In genomic region chr3:46207549-46207948, GRCh38 we compare ENCODE assay signal across 14 cellular contexts. TPM values are rescaled to one million over a fixed set of nuclear protein-coding genes. Genes with fewer than 3 reads are reported as not detected.
DNase-seq lines count a peak whose midpoint lies in the region; ATAC-seq and TF ChIP-seq lines count a peak whose summit lies in the region.
"Not testable (repeated sequence)": the region's sequence is repeated elsewhere in the genome, so short reads cannot be mapped to it uniquely, and the experiment has no call there.
"Had no signal": no experiment of that assay in that cellular context is flagged by ENCODE, and none has a peak within 500 bp of the region (broad histone marks: within the 10 kb centered on the region; RNA-seq: fewer than 3 reads in every experiment).

No MANE protein-coding gene starts in this region.

- H3K9me3 Mint-ChIP-seq in CD14-positive monocyte; activated CD4-positive, alpha-beta memory T cell treated with anti-CD3 and anti-CD28 coated beads, Interleukin-2, amount 10 ng/mL, durations not matched to agents 7 days and 5 days; effector memory CD8-positive, alpha-beta T cell; neural progenitor cell: not testable (repeated sequence)

- H3K36me3 ChIP-seq in MM.1S (replicated peaks; ENCODE audit: insufficient read depth, low read length), result peaks cover 18% of the 10 kb centered on the region
- H3K36me3 ChIP-seq in adrenal gland (replicated peaks in 1 of 2); neural progenitor cell; subcutaneous abdominal adipose tissue (ENCODE audit: control insufficient read depth in 5 of 5, insufficient read depth in 5 of 5, low read length in 5 of 5): not testable (repeated sequence)

- H3K27ac Mint-ChIP-seq in CD14-positive monocyte, result peak overlapping the region; percentile 96 to 100 (median 99)
- H3K27ac Mint-ChIP-seq in activated CD4-positive, alpha-beta memory T cell treated with anti-CD3 and anti-CD28 coated beads, Interleukin-2, amount 10 ng/mL, durations not matched to agents 7 days and 5 days, result peak overlapping the region; percentile 75
- H3K27ac Mint-ChIP-seq in effector memory CD8-positive, alpha-beta T cell, result peak overlapping the region; percentile 84 to 92
- H3K27ac Mint-ChIP-seq in neural progenitor cell, result not testable (repeated sequence)

- H3K9me3 ChIP-seq in MM.1S (replicated peaks; ENCODE audit: insufficient read depth, low read length); adrenal gland (replicated peaks in 1 of 3); neural progenitor cell (ENCODE audit: low read depth); subcutaneous abdominal adipose tissue (ENCODE audit: control insufficient read depth in 5 of 5, low read length in 5 of 5): not testable (repeated sequence)

- not testable (repeated sequence) for TF ChIP-seq CTCF in CD14-positive monocyte (IDR thresholded peaks at IDR 0.05); MM.1S (IDR thresholded peaks at IDR 0.05; ENCODE audit: low read length); adrenal gland (IDR thresholded peaks at IDR 0.05); neural progenitor cell (IDR thresholded peaks at IDR 0.05)

- POLR2A ChIA-PET in activated CD4-positive, alpha-beta memory T cell treated with anti-CD3 and anti-CD28 coated beads, Interleukin-2, amount 10 ng/mL, durations not matched to agents 7 days and 5 days (lab: Charles Lee), result interaction anchor here (0.6 to 4.8 kb wide), 21 partner anchors 8 to 391 kb away, joined by 3 to 101 read pairs (median 4); partner anchors contain the start of genes CCR2, CCR5 and FYCO1

- H3K4me3 ChIP-seq in MM.1S (ENCODE audit: low read length) (peak overlapping the region; percentile 94), adrenal gland (peak overlapping the region in 1 of 4 donors; percentile 52), subcutaneous abdominal adipose tissue (ENCODE audit: low read depth in 1 of 5, low read length in 5 of 5) (peak overlapping the region; percentile 28 to 69 (median 45))
- not testable (repeated sequence) for H3K4me3 ChIP-seq in neural progenitor cell

- WGBS in adrenal gland, 4 donors, result 79 to 90% (median 82%) methylated on average over 9 of the region's 9 CpGs

- H3K27ac ChIP-seq in MM.1S (ENCODE audit: low read length) (peak overlapping the region; percentile 99), adrenal gland (peak overlapping the region in 4 of 5 donors; percentile 6 to 69 (median 34)), layer of hippocampus (ENCODE audit: low read depth, low read length) (peak overlapping the region; percentile 5), subcutaneous abdominal adipose tissue (ENCODE audit: low read depth, low read length) (peak overlapping the region; percentile 50)
- H3K27ac ChIP-seq in neural progenitor cell, result not testable (repeated sequence)

- intact Hi-C loops in CD14-positive monocyte (cut with micrococcal nuclease), result loop anchor here (5.0 kb wide), 3 partner anchors 65 to 120 kb away; no protein-coding TSS in a partner anchor
- intact Hi-C loops in adrenal gland (cut with DNase I), result not testable (repeated sequence)

- not testable (repeated sequence) for H3K27me3 Mint-ChIP-seq in CD14-positive monocyte (ENCODE audit: low read depth in 3 of 3); activated CD4-positive, alpha-beta memory T cell treated with anti-CD3 and anti-CD28 coated beads, Interleukin-2, amount 10 ng/mL, durations not matched to agents 7 days and 5 days; effector memory CD8-positive, alpha-beta T cell; neural progenitor cell (ENCODE audit: insufficient read depth, low read depth)

- H3K4me1 ChIP-seq in MM.1S (ENCODE audit: low read length) (peaks cover 67% of the 10 kb centered on the region), subcutaneous abdominal adipose tissue (ENCODE audit: control insufficient read depth in 5 of 5, insufficient read depth in 5 of 5, low read length in 5 of 5) (peaks cover 0 to 27% (median 17%) of the 10 kb centered on the region in 5 donors)
- not testable (repeated sequence) for H3K4me1 ChIP-seq in adrenal gland (replicated peaks in 1 of 2); neural progenitor cell

- peaks cover 55% of the 10 kb centered on the region for H3K79me2 ChIP-seq in MM.1S (ENCODE audit: low read length)
- H3K79me2 ChIP-seq in neural progenitor cell (ENCODE audit: low read depth), result not testable (repeated sequence)

- H4K20me1 ChIP-seq in MM.1S (ENCODE audit: insufficient read depth, low read length); neural progenitor cell (ENCODE audit: low read depth): not testable (repeated sequence)

- peak overlapping the region; percentile 90 for H3K4me2 ChIP-seq in MM.1S (ENCODE audit: low read depth, low read length)
- H3K4me2 ChIP-seq in neural progenitor cell, result not testable (repeated sequence)

- not testable (repeated sequence) for H3K27me3 ChIP-seq in MM.1S (replicated peaks; ENCODE audit: insufficient read depth, low read length); adrenal gland; layer of hippocampus (ENCODE audit: control insufficient read depth, insufficient read depth, low read length); neural progenitor cell; subcutaneous abdominal adipose tissue (ENCODE audit: control insufficient read depth in 5 of 5, insufficient read depth in 4 of 5, low read length in 5 of 5)

- H2AFZ ChIP-seq in MM.1S (ENCODE audit: low read length), result not testable (repeated sequence)
- H2AFZ ChIP-seq in neural progenitor cell (replicated peaks), result peak overlapping the region; percentile 99

- H3K9me2 ChIP-seq in MM.1S (replicated peaks; ENCODE audit: insufficient read depth, low read length), result not testable (repeated sequence)

- peaks cover 45 to 56% of the 10 kb centered on the region in 2 donors for H3K36me3 Mint-ChIP-seq in CD14-positive monocyte
- H3K36me3 Mint-ChIP-seq in activated CD4-positive, alpha-beta memory T cell treated with anti-CD3 and anti-CD28 coated beads, Interleukin-2, amount 10 ng/mL, durations not matched to agents 7 days and 5 days (ENCODE audit: low read depth), result peaks cover 46% of the 10 kb centered on the region
- peaks cover 25% of the 10 kb centered on the region for H3K36me3 Mint-ChIP-seq in effector memory CD8-positive, alpha-beta T cell (ENCODE audit: insufficient read depth)
- H3K36me3 Mint-ChIP-seq in neural progenitor cell, result not testable (repeated sequence)

- peak overlapping the region; percentile 94 to 97 for H3K4me3 Mint-ChIP-seq in CD14-positive monocyte
- H3K4me3 Mint-ChIP-seq in activated CD4-positive, alpha-beta memory T cell treated with anti-CD3 and anti-CD28 coated beads, Interleukin-2, amount 10 ng/mL, durations not matched to agents 7 days and 5 days, result peak overlapping the region; percentile 71
- peak overlapping the region; percentile 73 to 81 for H3K4me3 Mint-ChIP-seq in effector memory CD8-positive, alpha-beta T cell
- not testable (repeated sequence) for H3K4me3 Mint-ChIP-seq in neural progenitor cell

- not testable (repeated sequence) for ATAC-seq in effector memory CD8-positive, alpha-beta T cell (replicated peaks)

- not testable (repeated sequence) for TF ChIP-seq POLR2A in adrenal gland (IDR thresholded peaks at IDR 0.05)

- DNase-seq in CD14-positive monocyte (ENCODE audit: low spot score); MM.1S; activated CD4-positive, alpha-beta memory T cell treated with anti-CD3 and anti-CD28 coated beads, Interleukin-2, amount 10 ng/mL, durations not matched to agents 7 days and 5 days; adrenal gland; effector memory CD8-positive, alpha-beta T cell; neural progenitor cell (ENCODE audit: low spot score): not testable (repeated sequence)

- CTCF ChIA-PET in activated CD4-positive, alpha-beta memory T cell treated with anti-CD3 and anti-CD28 coated beads, Interleukin-2, amount 10 ng/mL, durations not matched to agents 7 days and 5 days (lab: Charles Lee), result interaction anchor here (1.0 to 7.3 kb wide), 23 partner anchors 9 to 269 kb away, joined by 3 to 95 read pairs (median 7); partner anchors contain the start of genes CCR2, CCR5 and CXCR6

- peaks cover 76% of the 10 kb centered on the region for H3K4me1 Mint-ChIP-seq in CD14-positive monocyte
- H3K4me1 Mint-ChIP-seq in activated CD4-positive, alpha-beta memory T cell treated with anti-CD3 and anti-CD28 coated beads, Interleukin-2, amount 10 ng/mL, durations not matched to agents 7 days and 5 days, result peaks cover 54% of the 10 kb centered on the region
- H3K4me1 Mint-ChIP-seq in effector memory CD8-positive, alpha-beta T cell (ENCODE audit: low read depth in 2 of 2), result peaks cover 44 to 50% of the 10 kb centered on the region in 2 donors
- not testable (repeated sequence) for H3K4me1 Mint-ChIP-seq in neural progenitor cell

- H3K9ac ChIP-seq in MM.1S (ENCODE audit: low read length) (peak overlapping the region; percentile 99), subcutaneous abdominal adipose tissue (ENCODE audit: low read length in 5 of 5) (peak overlapping the region in 4 of 5 donors; percentile 34 to 48 (median 39))
- not testable (repeated sequence) for H3K9ac ChIP-seq in neural progenitor cell

- peaks cover 70% of the 10 kb centered on the region for H3F3A ChIP-seq in MM.1S (ENCODE audit: insufficient read depth, low read length)
- not testable (repeated sequence) for H3F3A ChIP-seq in neural progenitor cell (ENCODE audit: low read depth)

RNA-seq across cellular contexts. Expression of gene CCR1, which starts 0.6 kb away (rescaled TPM):
- 100 to 1,000 TPM; 233 to 304 TPM for polyA plus RNA-seq in CD14-positive monocyte
- total RNA-seq in activated CD4-positive, alpha-beta memory T cell treated with anti-CD3 and anti-CD28 coated beads, Interleukin-2, amount 10 ng/mL, durations not matched to agents 7 days and 5 days, result 10 to 100 TPM; 20.0 to 20.7 TPM
- 10 to 100 TPM in 6 of 8 donors, 1 to 10 TPM in 2; 5.0 to 41.9 (median 22.0) TPM for total RNA-seq in adrenal gland
- polyA plus RNA-seq in adrenal gland, result 1 to 10 TPM; 5.5 to 8.5 (median 6.7) TPM
- total RNA-seq in neural progenitor cell (ENCODE audit: low replicate concordance), result 0.19 TPM in 1 of 2 replicates, not detected in the other
- total RNA-seq: foreskin keratinocyte, HFFc6, mesothelial cell of epicardium had no signal
- polyA plus RNA-seq: foreskin keratinocyte had no signal

RNA-seq across cellular contexts. Expression of gene CCR3, which starts 34.7 kb away (rescaled TPM):
- polyA plus RNA-seq in CD14-positive monocyte, result under 1 TPM; 0.38 to 0.74 TPM
- total RNA-seq in activated CD4-positive, alpha-beta memory T cell treated with anti-CD3 and anti-CD28 coated beads, Interleukin-2, amount 10 ng/mL, durations not matched to agents 7 days and 5 days, result 1 to 10 TPM; 1.2 to 1.9 TPM
- not detected for total RNA-seq in adrenal gland
- polyA plus RNA-seq in adrenal gland, result under 1 TPM in 1 of 3 donors, not detected in 2; 0.07 TPM
- not detected in 2 replicates for total RNA-seq in neural progenitor cell (ENCODE audit: low replicate concordance)
- total RNA-seq: cerebellum, foreskin keratinocyte, HFFc6, mesothelial cell of epicardium, ovary, thyroid gland had no signal
- polyA plus RNA-seq: foreskin keratinocyte, ovary had no signal
